In genomic region chr18:49813321-49814146, GRCh38 we compare ENCODE assay signal across 1 cellular context.
TF ChIP-seq lines count a peak whose summit lies in the region.

A gene with protein sequence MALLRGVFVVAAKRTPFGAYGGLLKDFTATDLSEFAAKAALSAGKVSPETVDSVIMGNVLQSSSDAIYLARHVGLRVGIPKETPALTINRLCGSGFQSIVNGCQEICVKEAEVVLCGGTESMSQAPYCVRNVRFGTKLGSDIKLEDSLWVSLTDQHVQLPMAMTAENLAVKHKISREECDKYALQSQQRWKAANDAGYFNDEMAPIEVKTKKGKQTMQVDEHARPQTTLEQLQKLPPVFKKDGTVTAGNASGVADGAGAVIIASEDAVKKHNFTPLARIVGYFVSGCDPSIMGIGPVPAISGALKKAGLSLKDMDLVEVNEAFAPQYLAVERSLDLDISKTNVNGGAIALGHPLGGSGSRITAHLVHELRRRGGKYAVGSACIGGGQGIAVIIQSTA (minus strand): TSS chr18:49813533. CDS start chr18:49813484, 49 bp downstream.

TF ChIP-seq in HepG2, 621 proteins besides CTCF, POLR2A, EP300 and RAD21 (continued from another document and continues in another):
- TF ChIP-seq, protein P1, sequence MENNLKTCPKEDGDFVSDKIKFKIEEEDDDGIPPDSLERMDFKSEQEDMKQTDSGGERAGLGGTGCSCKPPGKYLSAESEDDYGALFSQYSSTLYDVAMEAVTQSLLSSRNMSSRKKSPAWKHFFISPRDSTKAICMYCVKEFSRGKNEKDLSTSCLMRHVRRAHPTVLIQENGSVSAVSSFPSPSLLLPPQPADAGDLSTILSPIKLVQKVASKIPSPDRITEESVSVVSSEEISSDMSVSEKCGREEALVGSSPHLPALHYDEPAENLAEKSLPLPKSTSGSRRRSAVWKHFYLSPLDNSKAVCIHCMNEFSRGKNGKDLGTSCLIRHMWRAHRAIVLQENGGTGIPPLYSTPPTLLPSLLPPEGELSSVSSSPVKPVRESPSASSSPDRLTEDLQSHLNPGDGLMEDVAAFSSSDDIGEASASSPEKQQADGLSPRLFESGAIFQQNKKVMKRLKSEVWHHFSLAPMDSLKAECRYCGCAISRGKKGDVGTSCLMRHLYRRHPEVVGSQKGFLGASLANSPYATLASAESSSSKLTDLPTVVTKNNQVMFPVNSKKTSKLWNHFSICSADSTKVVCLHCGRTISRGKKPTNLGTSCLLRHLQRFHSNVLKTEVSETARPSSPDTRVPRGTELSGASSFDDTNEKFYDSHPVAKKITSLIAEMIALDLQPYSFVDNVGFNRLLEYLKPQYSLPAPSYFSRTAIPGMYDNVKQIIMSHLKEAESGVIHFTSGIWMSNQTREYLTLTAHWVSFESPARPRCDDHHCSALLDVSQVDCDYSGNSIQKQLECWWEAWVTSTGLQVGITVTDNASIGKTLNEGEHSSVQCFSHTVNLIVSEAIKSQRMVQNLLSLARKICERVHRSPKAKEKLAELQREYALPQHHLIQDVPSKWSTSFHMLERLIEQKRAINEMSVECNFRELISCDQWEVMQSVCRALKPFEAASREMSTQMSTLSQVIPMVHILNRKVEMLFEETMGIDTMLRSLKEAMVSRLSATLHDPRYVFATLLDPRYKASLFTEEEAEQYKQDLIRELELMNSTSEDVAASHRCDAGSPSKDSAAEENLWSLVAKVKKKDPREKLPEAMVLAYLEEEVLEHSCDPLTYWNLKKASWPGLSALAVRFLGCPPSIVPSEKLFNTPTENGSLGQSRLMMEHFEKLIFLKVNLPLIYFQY (CRISPR knock-in tag; IDR thresholded peaks at IDR 0.05; ENCODE audit: borderline replicate concordance) = peak; percentile 96; the same call in 1 of the 2 replicates
- TF ChIP-seq MIER3 (CRISPR knock-in tag; IDR thresholded peaks at IDR 0.05; ENCODE audit: borderline replicate concordance) (no peak), ZFP41 (CRISPR knock-in tag; IDR thresholded peaks at IDR 0.05; ENCODE audit: borderline replicate concordance) (no peak), FIP1L1 (IDR thresholded peaks at IDR 0.05; ENCODE audit: borderline replicate concordance, insufficient read depth, low read depth, low read length) (no peak), ZNF766 (CRISPR knock-in tag; IDR thresholded peaks at IDR 0.05; ENCODE audit: borderline replicate concordance) (0 out of 2 replicates have a peak, but pooled peaks have one; percentile 33), ZNF496 (CRISPR knock-in tag; IDR thresholded peaks at IDR 0.05; ENCODE audit: insufficient replicate concordance) (no peak), PITX1 (CRISPR knock-in tag; IDR thresholded peaks at IDR 0.05) (peak; percentile 51; the same call in 1 of the 2 replicates), RARG (CRISPR knock-in tag; IDR thresholded peaks at IDR 0.05; ENCODE audit: low read depth) (no peak), HNF1A (IDR thresholded peaks at IDR 0.05; ENCODE audit: low read depth) (no peak), HNF1A (CRISPR knock-in tag; IDR thresholded peaks at IDR 0.05; ENCODE audit: borderline replicate concordance) (0 out of 2 replicates have a peak, but pooled peaks have one; percentile 16), TEF (CRISPR knock-in tag; IDR thresholded peaks at IDR 0.05) (no peak), ZFP90 (CRISPR knock-in tag; IDR thresholded peaks at IDR 0.05; ENCODE audit: borderline replicate concordance) (peak; percentile 77), ZNF33B (CRISPR knock-in tag; IDR thresholded peaks at IDR 0.05) (no peak), ZNF10 (CRISPR knock-in tag; IDR thresholded peaks at IDR 0.05; ENCODE audit: borderline replicate concordance, low read depth) (no peak), ZNF660 (CRISPR knock-in tag; IDR thresholded peaks at IDR 0.05; ENCODE audit: borderline replicate concordance, low read depth) (no peak), GABPB1 (CRISPR knock-in tag; IDR thresholded peaks at IDR 0.05) (peak; percentile 83), PCBP1 (IDR thresholded peaks at IDR 0.05; ENCODE audit: borderline replicate concordance, low read depth, low read length) (no peak), ZSCAN25 (CRISPR knock-in tag; IDR thresholded peaks at IDR 0.05) (0 out of 2 replicates have a peak, but pooled peaks have one; percentile 8), ZNF713 (CRISPR knock-in tag; IDR thresholded peaks at IDR 0.05) (no peak), ZNF253 (CRISPR knock-in tag; IDR thresholded peaks at IDR 0.05; ENCODE audit: borderline replicate concordance) (peak; percentile 32; the same call in 1 of the 2 replicates), MTF1 (CRISPR knock-in tag; IDR thresholded peaks at IDR 0.05) (no peak; the same call in 1 of the 2 replicates), PAF1 (CRISPR knock-in tag; IDR thresholded peaks at IDR 0.05) (no peak), ZNF44 (CRISPR knock-in tag; IDR thresholded peaks at IDR 0.05) (no peak), ZC3H13 (CRISPR knock-in tag; IDR thresholded peaks at IDR 0.05) (no peak), ZBTB4 (CRISPR knock-in tag; IDR thresholded peaks at IDR 0.05; ENCODE audit: borderline replicate concordance) (no peak; the same call in 1 of the 2 replicates), ARNTL (CRISPR knock-in tag; IDR thresholded peaks at IDR 0.05) (peak; percentile 55; the same call in 1 of the 2 replicates), ZNF18 (CRISPR knock-in tag; IDR thresholded peaks at IDR 0.05; ENCODE audit: insufficient replicate concordance) (peak; percentile 38), ZNF614 (CRISPR knock-in tag; IDR thresholded peaks at IDR 0.05; ENCODE audit: borderline replicate concordance) (0 out of 2 replicates have a peak, but pooled peaks have one; percentile 13), POLR2AphosphoS2 (IDR thresholded peaks at IDR 0.05; ENCODE audit: low read depth, low read length) (no peak), NFE2L2 (IDR thresholded peaks at IDR 0.05; ENCODE audit: low read length) (no peak), BORCS8-MEF2B (CRISPR knock-in tag; IDR thresholded peaks at IDR 0.05) (no peak)
- TF ChIP-seq, protein P2, sequence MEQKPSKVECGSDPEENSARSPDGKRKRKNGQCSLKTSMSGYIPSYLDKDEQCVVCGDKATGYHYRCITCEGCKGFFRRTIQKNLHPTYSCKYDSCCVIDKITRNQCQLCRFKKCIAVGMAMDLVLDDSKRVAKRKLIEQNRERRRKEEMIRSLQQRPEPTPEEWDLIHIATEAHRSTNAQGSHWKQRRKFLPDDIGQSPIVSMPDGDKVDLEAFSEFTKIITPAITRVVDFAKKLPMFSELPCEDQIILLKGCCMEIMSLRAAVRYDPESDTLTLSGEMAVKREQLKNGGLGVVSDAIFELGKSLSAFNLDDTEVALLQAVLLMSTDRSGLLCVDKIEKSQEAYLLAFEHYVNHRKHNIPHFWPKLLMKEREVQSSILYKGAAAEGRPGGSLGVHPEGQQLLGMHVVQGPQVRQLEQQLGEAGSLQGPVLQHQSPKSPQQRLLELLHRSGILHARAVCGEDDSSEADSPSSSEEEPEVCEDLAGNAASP (CRISPR knock-in tag; IDR thresholded peaks at IDR 0.05; ENCODE audit: borderline replicate concordance) = no peak; the same call in 1 of the 2 replicates
- TF ChIP-seq, protein P3, sequence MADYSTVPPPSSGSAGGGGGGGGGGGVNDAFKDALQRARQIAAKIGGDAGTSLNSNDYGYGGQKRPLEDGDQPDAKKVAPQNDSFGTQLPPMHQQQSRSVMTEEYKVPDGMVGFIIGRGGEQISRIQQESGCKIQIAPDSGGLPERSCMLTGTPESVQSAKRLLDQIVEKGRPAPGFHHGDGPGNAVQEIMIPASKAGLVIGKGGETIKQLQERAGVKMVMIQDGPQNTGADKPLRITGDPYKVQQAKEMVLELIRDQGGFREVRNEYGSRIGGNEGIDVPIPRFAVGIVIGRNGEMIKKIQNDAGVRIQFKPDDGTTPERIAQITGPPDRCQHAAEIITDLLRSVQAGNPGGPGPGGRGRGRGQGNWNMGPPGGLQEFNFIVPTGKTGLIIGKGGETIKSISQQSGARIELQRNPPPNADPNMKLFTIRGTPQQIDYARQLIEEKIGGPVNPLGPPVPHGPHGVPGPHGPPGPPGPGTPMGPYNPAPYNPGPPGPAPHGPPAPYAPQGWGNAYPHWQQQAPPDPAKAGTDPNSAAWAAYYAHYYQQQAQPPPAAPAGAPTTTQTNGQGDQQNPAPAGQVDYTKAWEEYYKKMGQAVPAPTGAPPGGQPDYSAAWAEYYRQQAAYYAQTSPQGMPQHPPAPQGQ (CRISPR knock-in tag; IDR thresholded peaks at IDR 0.05; ENCODE audit: borderline replicate concordance) = no peak
- TF ChIP-seq, protein P4, sequence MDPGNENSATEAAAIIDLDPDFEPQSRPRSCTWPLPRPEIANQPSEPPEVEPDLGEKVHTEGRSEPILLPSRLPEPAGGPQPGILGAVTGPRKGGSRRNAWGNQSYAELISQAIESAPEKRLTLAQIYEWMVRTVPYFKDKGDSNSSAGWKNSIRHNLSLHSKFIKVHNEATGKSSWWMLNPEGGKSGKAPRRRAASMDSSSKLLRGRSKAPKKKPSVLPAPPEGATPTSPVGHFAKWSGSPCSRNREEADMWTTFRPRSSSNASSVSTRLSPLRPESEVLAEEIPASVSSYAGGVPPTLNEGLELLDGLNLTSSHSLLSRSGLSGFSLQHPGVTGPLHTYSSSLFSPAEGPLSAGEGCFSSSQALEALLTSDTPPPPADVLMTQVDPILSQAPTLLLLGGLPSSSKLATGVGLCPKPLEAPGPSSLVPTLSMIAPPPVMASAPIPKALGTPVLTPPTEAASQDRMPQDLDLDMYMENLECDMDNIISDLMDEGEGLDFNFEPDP (CRISPR knock-in tag; conservative IDR thresholded peaks at IDR 0.05) = no peak
